In genomic region chr7:34133356-34133982, GRCh38 we compare ENCODE assay signal across 11 cellular contexts.
A peak's percentile ranks its signal among the peaks of the same experiment; 100 is the strongest.
DNase-seq lines count a peak whose midpoint lies in the region; TF ChIP-seq lines count a peak whose summit lies in the region.
"Had no signal": no experiment of that assay in that cellular context is flagged by ENCODE, and none has a peak within 500 bp of the region (broad histone marks: within the 10 kb centered on the region; RNA-seq: fewer than 3 reads in every experiment).

No MANE protein-coding gene starts in this region.

- H3K9me3 ChIP-seq in adipocyte (ENCODE audit: control insufficient read depth, low read length) (no peaks in the 10 kb centered on the region), left ventricle myocardium inferior (replicated peaks) (no peaks in the 10 kb centered on the region)
- H3K9me3 ChIP-seq: suprapubic skin had no signal

- H3K27ac Mint-ChIP-seq in activated T-cell treated with anti-CD3 and anti-CD28 coated beads, Interleukin-2, amount 50 U/mL, for 24 hours, result no peak overlapping the region

- no peaks in the 10 kb centered on the region for H3K4me1 Mint-ChIP-seq in activated T-cell treated with anti-CD3 and anti-CD28 coated beads, Interleukin-2, amount 50 U/mL, for 24 hours (ENCODE audit: low read depth)

- DNase-seq in AG08395 (ENCODE audit: low spot score) (peak; percentile 94), HFF-Myc (ENCODE audit: extremely low read depth, low read depth) (peak; percentile 84), adipocyte (ENCODE audit: low read depth) (peak; percentile 62), islet precursor cell (peak; percentile 74), middle frontal gyrus (ENCODE audit: extremely low spot score, low spot score) (no peak), left ventricle myocardium inferior (no peak)
- DNase-seq in stimulated activated CD4-positive, alpha-beta T cell treated with anti-CD3 and anti-CD28 coated beads, Interleukin-2, amount 100 ng/mL, for 48 hours, result no peak
- no peak for DNase-seq in activated T-cell treated with anti-CD3 and anti-CD28 coated beads, Interleukin-2, amount 50 U/mL, for 24 hours
- DNase-seq: stimulated activated CD4-positive, alpha-beta T cell treated with anti-CD3 and anti-CD28 coated beads, Interleukin-4, amount 100 ng/mL, for 4 hours had no signal

- H3K27me3 Mint-ChIP-seq in activated T-cell treated with anti-CD3 and anti-CD28 coated beads, Interleukin-2, amount 50 U/mL, for 24 hours, result no peaks in the 10 kb centered on the region

- H3K27me3 ChIP-seq in adipocyte (replicated peaks; ENCODE audit: control insufficient read depth, insufficient read depth, low read length), result no peaks in the 10 kb centered on the region
- peaks cover 8% of the 10 kb centered on the region for H3K27me3 ChIP-seq in left ventricle myocardium inferior (ENCODE audit: low read depth)
- H3K27me3 ChIP-seq: suprapubic skin had no signal

- no peaks in the 10 kb centered on the region for H3K9me3 Mint-ChIP-seq in activated T-cell treated with anti-CD3 and anti-CD28 coated beads, Interleukin-2, amount 50 U/mL, for 24 hours
- H3K9me3 Mint-ChIP-seq: H9 had no signal

- peak overlapping the region; percentile 40 for H3K9ac ChIP-seq in adipocyte (ENCODE audit: low read length)

- H3K4me1 ChIP-seq in adipocyte (ENCODE audit: control insufficient read depth, insufficient read depth, low read length), result peaks cover 33% of the 10 kb centered on the region
- no peaks in the 10 kb centered on the region for H3K4me1 ChIP-seq in left ventricle myocardium inferior
- H3K4me1 ChIP-seq: suprapubic skin had no signal

- no peaks in the 10 kb centered on the region for H3K36me3 Mint-ChIP-seq in activated T-cell treated with anti-CD3 and anti-CD28 coated beads, Interleukin-2, amount 50 U/mL, for 24 hours (ENCODE audit: low read depth)

- no peak overlapping the region for H3K27ac ChIP-seq in left ventricle myocardium inferior (replicated peaks)
- H3K27ac ChIP-seq: suprapubic skin had no signal

- no peak overlapping the region for H3K4me3 Mint-ChIP-seq in activated T-cell treated with anti-CD3 and anti-CD28 coated beads, Interleukin-2, amount 50 U/mL, for 24 hours
- H3K4me3 Mint-ChIP-seq: H9 had no signal

- H3K36me3 ChIP-seq in adipocyte (ENCODE audit: control insufficient read depth, insufficient read depth, low read length, severe bottlenecking), result no peaks in the 10 kb centered on the region
- no peaks in the 10 kb centered on the region for H3K36me3 ChIP-seq in left ventricle myocardium inferior
- H3K36me3 ChIP-seq: suprapubic skin had no signal

- intact Hi-C loops in left ventricle myocardium inferior (cut with micrococcal nuclease), result no loop called here

- TF ChIP-seq CTCF in HFF-Myc (IDR thresholded peaks at IDR 0.05; ENCODE audit: low read depth, low read length, missing control alignments), result no peak
- no peak for TF ChIP-seq CTCF in left ventricle myocardium inferior (IDR thresholded peaks at IDR 0.05; ENCODE audit: borderline replicate concordance)

- H3K4me3 ChIP-seq in HFF-Myc (replicated peaks; ENCODE audit: low read depth, low read length) (no peak overlapping the region), adipocyte (ENCODE audit: low read length) (peak overlapping the region; percentile 33), left ventricle myocardium inferior (no peak overlapping the region)
- H3K4me3 ChIP-seq: suprapubic skin had no signal

Comparison
In these comparisons a context has a peak if more than half of its experiments do, and no peak if none do; other contexts are left out.
1. DNase-seq: peak in AG08395 (single experiment), HFF-Myc (single experiment), adipocyte (single experiment) and islet precursor cell (single experiment); none in middle frontal gyrus (single experiment), stimulated activated CD4-positive, alpha-beta T cell treated with anti-CD3 and anti-CD28 coated beads, Interleukin-2, amount 100 ng/mL, for 48 hours (0 of 2), left ventricle myocardium inferior (single experiment) and activated T-cell treated with anti-CD3 and anti-CD28 coated beads, Interleukin-2, amount 50 U/mL, for 24 hours (single experiment).